ENCODE assay signal across 13 cellular contexts in the genomic region with DNA sequence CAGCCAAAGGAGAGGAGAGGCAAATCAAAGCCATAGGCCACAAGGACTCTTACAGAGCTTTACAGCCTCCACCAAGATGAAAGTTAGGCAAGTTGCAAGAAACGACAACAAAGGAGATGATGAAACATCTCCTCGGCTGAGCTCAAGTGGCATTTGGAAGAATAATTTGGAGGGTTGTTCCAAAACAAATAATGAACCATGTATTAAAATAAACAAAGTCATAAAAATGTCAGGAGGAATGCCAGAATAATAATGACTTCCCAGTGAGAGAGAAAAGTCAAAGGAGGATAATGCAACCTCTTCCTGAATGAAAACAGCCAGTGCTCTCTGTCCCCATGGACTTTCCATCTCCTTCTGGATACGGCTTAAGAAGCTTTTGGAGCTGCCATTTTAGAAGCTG.
DNase-seq lines count a peak whose midpoint lies in the region; ATAC-seq and TF ChIP-seq lines count a peak whose summit lies in the region.
"Had no signal": no experiment of that assay in that cellular context is flagged by ENCODE, and none has a peak within 500 bp of the region (broad histone marks: within the 10 kb centered on the region; RNA-seq: fewer than 3 reads in every experiment).

No MANE protein-coding gene starts in this region.

- peak in 1 of 4 donors; percentile 40 for TF ChIP-seq EP300 in upper lobe of left lung (IDR thresholded peaks at IDR 0.05)

- TF ChIP-seq CTCF in upper lobe of left lung (IDR thresholded peaks at IDR 0.05), result no peak
- no peak for TF ChIP-seq CTCF in testis (IDR thresholded peaks at IDR 0.05)

- peak; percentile 63 for DNase-seq in NCI-H510A treated with DMSO at 0.1 percent for 48 hours (lab: John Stamatoyannopoulos, UW)
- DNase-seq in NCI-H510A (lab: John Stamatoyannopoulos, UW), result no peak
- DNase-seq in T1000 (lab: John Stamatoyannopoulos, UW), result peak; percentile 12
- DNase-seq in iris pigment epithelial cell (ENCODE audit: low read depth), result peak; percentile 64
- DNase-seq in upper lobe of left lung, result no peak
- no peak for DNase-seq in activated naive CD4-positive, alpha-beta T cell treated with Interleukin-2 at 50 U/mL for 16 hours
- no peak for DNase-seq in testis
- DNase-seq: activated CD8-positive, alpha-beta T cell treated with anti-CD3 and anti-CD28 coated beads, Interleukin-2, amount 10 ng/mL, durations not matched to agents 7 days and 5 days; anterior cingulate cortex; BE2C; heart left ventricle; naive thymus-derived CD8-positive, alpha-beta T cell had no signal

- H3K9me3 ChIP-seq in upper lobe of left lung, result no peaks in the 10 kb centered on the region
- H3K9me3 ChIP-seq in testis, result no peaks in the 10 kb centered on the region
- H3K9me3 ChIP-seq: BE2C, heart left ventricle had no signal

- H3K27ac ChIP-seq in upper lobe of left lung, result peak overlapping the region in 2 of 4 donors; percentile 41 to 66
- no peak overlapping the region for H3K27ac ChIP-seq in testis
- H3K27ac ChIP-seq: heart left ventricle had no signal

- no peaks in the 10 kb centered on the region for H3K36me3 ChIP-seq in upper lobe of left lung
- H3K36me3 ChIP-seq in testis (ENCODE audit: low read depth, missing control alignments), result no peaks in the 10 kb centered on the region
- H3K36me3 ChIP-seq: BE2C, heart left ventricle had no signal

- H3K4me3 ChIP-seq in upper lobe of left lung (no peak overlapping the region), testis (no peak overlapping the region)
- H3K4me3 ChIP-seq: heart left ventricle had no signal

- intact Hi-C loops in testis (cut with DNase I; ENCODE audit: low total_unique reads), result no loop called here

- H3K27me3 ChIP-seq in upper lobe of left lung (no peaks in the 10 kb centered on the region), testis (no peaks in the 10 kb centered on the region)
- H3K27me3 ChIP-seq: BE2C, heart left ventricle had no signal

- H3K4me1 ChIP-seq in upper lobe of left lung, result peaks cover 0 to 9% (median 7%) of the 10 kb centered on the region in 4 donors
- no peaks in the 10 kb centered on the region for H3K4me1 ChIP-seq in testis
- H3K4me1 ChIP-seq: BE2C, heart left ventricle had no signal

- 30 to 31% methylated on average over 3 of the region's 3 CpGs for WGBS in upper lobe of left lung, 2 donors
- 41 to 46% methylated on average over 3 of the region's 3 CpGs for WGBS in testis, 2 donors

- ATAC-seq in upper lobe of left lung (ENCODE audit: low FRiP score in 2 of 2) (peak; percentile 24 to 40), HG03442 (IDR thresholded peaks at IDR 0.05; ENCODE audit: unreplicated experiment) (no peak)
- ATAC-seq: activated CD8-positive, alpha-beta T cell treated with anti-CD3 and anti-CD28 coated beads, Interleukin-2, amount 10 ng/mL, durations not matched to agents 7 days and 5 days; heart left ventricle; naive thymus-derived CD8-positive, alpha-beta T cell had no signal

- TF ChIP-seq POLR2A in upper lobe of left lung (IDR thresholded peaks at IDR 0.05) (no peak), testis (IDR thresholded peaks at IDR 0.05) (no peak)

Comparison
In these comparisons a context has a peak if more than half of its experiments do, and no peak if none do; other contexts are left out.
1. DNase-seq: peak in NCI-H510A treated with DMSO at 0.1 percent for 48 hours (single experiment), T1000 (single experiment) and iris pigment epithelial cell (single experiment); none in NCI-H510A (single experiment), upper lobe of left lung (0 of 2), activated naive CD4-positive, alpha-beta T cell treated with Interleukin-2 at 50 U/mL for 16 hours (single experiment) and testis (single experiment).